Comparison of ENCODE assay signal across 8 cellular contexts in the genomic region with DNA sequence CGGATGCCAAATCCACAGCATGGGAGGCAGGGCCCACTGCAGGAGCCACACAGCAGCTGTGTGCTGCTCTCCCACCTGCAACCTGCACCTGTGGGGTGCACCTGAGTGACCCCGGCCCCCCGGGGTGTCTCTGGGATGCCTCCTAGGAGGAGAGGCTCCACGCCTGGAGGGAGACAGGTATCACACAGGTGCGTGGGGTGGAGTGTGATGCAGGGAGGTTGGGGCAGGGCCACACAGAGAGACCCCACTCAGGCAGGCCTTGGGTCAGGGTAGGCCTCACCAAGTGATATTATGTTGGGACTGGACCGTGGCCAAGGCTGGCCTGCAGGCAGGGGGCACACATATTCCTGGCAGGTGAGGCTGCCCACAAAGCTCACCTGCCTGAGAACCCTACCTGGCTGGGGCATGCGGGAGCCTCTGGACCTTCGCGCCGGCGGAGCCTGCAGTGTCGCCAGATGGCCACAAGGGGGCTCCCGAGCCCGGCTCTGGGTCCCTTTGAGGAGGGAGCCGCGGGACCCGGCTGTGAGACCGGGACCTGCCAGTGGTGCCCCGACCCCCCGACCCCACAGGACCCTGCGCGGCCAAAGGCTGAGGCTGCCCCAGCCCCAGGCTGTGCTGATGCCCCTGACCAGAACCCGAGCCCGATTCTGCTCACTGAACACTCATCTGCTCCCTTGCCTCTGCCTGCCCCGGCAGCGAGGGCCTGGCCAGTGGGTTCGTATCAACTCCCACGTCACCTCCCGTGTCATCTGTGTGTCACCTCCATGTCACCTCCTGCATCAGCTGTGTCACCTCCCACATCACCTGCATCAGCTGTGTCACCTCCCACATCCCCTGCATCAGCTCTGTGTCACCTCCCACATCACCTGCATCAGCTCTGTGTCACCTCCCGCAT. TPM values are rescaled to one million over a fixed set of nuclear protein-coding genes. Genes with fewer than 3 reads are reported as not detected.
DNase-seq lines count a peak whose midpoint lies in the region; ATAC-seq, FAIRE-seq and TF ChIP-seq lines count a peak whose summit lies in the region.

No MANE protein-coding gene starts in this region.

- no peak overlapping the region for H3K4me3 ChIP-seq in mammary epithelial cell (replicated peaks in 1 of 3; ENCODE audit: insufficient read depth in 1 of 3, low read depth in 2 of 3, low read length in 3 of 3)
- H3K4me3 ChIP-seq in left lung = no peak overlapping the region

- no peaks in the 10 kb centered on the region for H3K9me3 ChIP-seq in mammary epithelial cell (replicated peaks; ENCODE audit: insufficient read depth, low read length)
- no peaks in the 10 kb centered on the region for H3K9me3 ChIP-seq in left lung

- WGBS in mammary epithelial cell (ENCODE audit: low coverage, missing lambda C conversion rate) = 38% methylated on average over 9 of the region's 30 CpGs

- intact Hi-C loops in mammary epithelial cell (cut with micrococcal nuclease) = loop anchor here (10.0 kb wide), 1 partner anchor 837 kb away; no protein-coding TSS in a partner anchor
- intact Hi-C loops in left lung (cut with DNase I) = no loop called here

- peak; percentile 37 for DNase-seq in COLO829 (ENCODE audit: low spot score)
- DNase-seq in HTR-8/SVneo (ENCODE audit: insufficient read length, low spot score) = peak; percentile 76
- peak; percentile 55 for DNase-seq in activated CD4-positive, CD25-positive, alpha-beta regulatory T cell treated with anti-CD3 and anti-CD28 coated beads, Interleukin-2, amount 50 U/mL, for 16 hours (ENCODE audit: low read depth, low spot score)
- DNase-seq in mammary epithelial cell = peak; percentile 19
- peak in 1 of 2 donors; percentile 94 for DNase-seq in left lung
- DNase-seq in stimulated activated CD8-positive, alpha-beta memory T cell treated with anti-CD3 and anti-CD28 coated beads, Interleukin-15, amount 100 ng/mL, for 1 hour (ENCODE audit: low read depth) = peak; percentile 41

- TF ChIP-seq CTCF in mammary epithelial cell (conservative IDR thresholded peaks at IDR 0.05 in 1 of 2, IDR thresholded peaks at IDR 0.05 in 1 of 2; ENCODE audit: extremely low read depth in 1 of 2, insufficient read depth in 1 of 2, low read depth in 1 of 2, low read length in 2 of 2) (peak; percentile 91 to 95), left lung (IDR thresholded peaks at IDR 0.05) (peak; percentile 95 to 98)

- H3K4me1 ChIP-seq in mammary epithelial cell (ENCODE audit: insufficient read depth, low read length) (no peaks in the 10 kb centered on the region), left lung (peaks cover 0 to 6% of the 10 kb centered on the region in 2 donors)

- CTCF ChIA-PET in mammary epithelial cell (lab: Charles Lee; ENCODE audit: low non-redundant PET) = no interaction called here

- no TSS peak for BruUV-seq in mammary epithelial cell (replicated peaks; lab: Mats Ljungman, UMichigan)

- H3K36me3 ChIP-seq in mammary epithelial cell (ENCODE audit: insufficient read depth, low read length) (no peaks in the 10 kb centered on the region), left lung (no peaks in the 10 kb centered on the region)

- no peak overlapping the region for H3K9ac ChIP-seq in mammary epithelial cell (ENCODE audit: insufficient read depth, low read length)

- H4K20me1 ChIP-seq in mammary epithelial cell (ENCODE audit: insufficient read depth, low read length) = no peaks in the 10 kb centered on the region

- ATAC-seq in left lung = peak; percentile 91
- ATAC-seq in GM18907 (IDR thresholded peaks at IDR 0.05; ENCODE audit: unreplicated experiment) = no peak
- no peak for ATAC-seq in GM18861 (IDR thresholded peaks at IDR 0.05; ENCODE audit: unreplicated experiment)

- H3K27me3 ChIP-seq in mammary epithelial cell (ENCODE audit: insufficient read depth, low read length) (no peaks in the 10 kb centered on the region), left lung (peaks cover 0 to 53% of the 10 kb centered on the region in 2 donors)

- in situ Hi-C loops in mammary epithelial cell (cut with MboI; ENCODE audit: low sequenced_read_pairs in 2 of 2) = no loop called here

- H3K4me2 ChIP-seq in mammary epithelial cell (ENCODE audit: insufficient read depth, low read depth, low read length) = no peak overlapping the region

- no peak overlapping the region for H2AFZ ChIP-seq in mammary epithelial cell (ENCODE audit: low read depth, low read length)

- dilution Hi-C loops in mammary epithelial cell (cut with HindIII; ENCODE audit: low sequenced_read_pairs) = loop anchor here (5.0 kb wide), 1 partner anchor 106 kb away; no protein-coding TSS in a partner anchor

- H3K79me2 ChIP-seq in mammary epithelial cell (ENCODE audit: insufficient read depth, low read length) = no peaks in the 10 kb centered on the region

- H3K27ac ChIP-seq in mammary epithelial cell (ENCODE audit: insufficient read depth, low read depth, low read length) = no peak overlapping the region
- no peak overlapping the region for H3K27ac ChIP-seq in left lung

- peak; percentile 90 for FAIRE-seq in HTR-8/SVneo (lab: Jason Lieb, UNC)

RNA-seq across cellular contexts. Expression of a gene that starts 11.4 kb away (rescaled TPM):
- 1 to 10 TPM; 2.2 to 6.0 TPM for total RNA-seq in mammary epithelial cell
- 1.9 TPM for polyA plus RNA-seq in mammary epithelial cell
- not detected for polyA minus RNA-seq in mammary epithelial cell
- 1 to 10 TPM; 2.4 to 3.0 TPM for total RNA-seq in left lung

RNA-seq across cellular contexts. Expression of a gene that starts 46.8 kb away (rescaled TPM):
- 10 to 100 TPM in 1 of 2 donors, 1 to 10 TPM in 1; 3.5 to 21.3 TPM for total RNA-seq in mammary epithelial cell
- polyA plus RNA-seq in mammary epithelial cell = 12.6 TPM
- polyA minus RNA-seq in mammary epithelial cell = 2.1 TPM
- 10 to 100 TPM; 12.8 to 16.8 TPM for total RNA-seq in left lung

RNA-seq across cellular contexts. Expression of a gene that starts 51.1 kb away (rescaled TPM):
- total RNA-seq in mammary epithelial cell (under 1 TPM; 0.50 to 0.59 TPM), left lung (100 to 1,000 TPM; 171 to 281 TPM)
- polyA plus RNA-seq in mammary epithelial cell = 0.37 TPM
- polyA minus RNA-seq in mammary epithelial cell = not detected

Comparison
In these comparisons a context has a peak if more than half of its experiments do, and no peak if none do; other contexts are left out.
1. RNA of a gene that starts 51.1 kb away (total RNA-seq): 171 to 281 TPM in left lung; 0.50 to 0.59 TPM in mammary epithelial cell; every median in the first group is over 100 times any median in the second.